ENCODE assay signal across 1 cellular context in the genomic region with DNA sequence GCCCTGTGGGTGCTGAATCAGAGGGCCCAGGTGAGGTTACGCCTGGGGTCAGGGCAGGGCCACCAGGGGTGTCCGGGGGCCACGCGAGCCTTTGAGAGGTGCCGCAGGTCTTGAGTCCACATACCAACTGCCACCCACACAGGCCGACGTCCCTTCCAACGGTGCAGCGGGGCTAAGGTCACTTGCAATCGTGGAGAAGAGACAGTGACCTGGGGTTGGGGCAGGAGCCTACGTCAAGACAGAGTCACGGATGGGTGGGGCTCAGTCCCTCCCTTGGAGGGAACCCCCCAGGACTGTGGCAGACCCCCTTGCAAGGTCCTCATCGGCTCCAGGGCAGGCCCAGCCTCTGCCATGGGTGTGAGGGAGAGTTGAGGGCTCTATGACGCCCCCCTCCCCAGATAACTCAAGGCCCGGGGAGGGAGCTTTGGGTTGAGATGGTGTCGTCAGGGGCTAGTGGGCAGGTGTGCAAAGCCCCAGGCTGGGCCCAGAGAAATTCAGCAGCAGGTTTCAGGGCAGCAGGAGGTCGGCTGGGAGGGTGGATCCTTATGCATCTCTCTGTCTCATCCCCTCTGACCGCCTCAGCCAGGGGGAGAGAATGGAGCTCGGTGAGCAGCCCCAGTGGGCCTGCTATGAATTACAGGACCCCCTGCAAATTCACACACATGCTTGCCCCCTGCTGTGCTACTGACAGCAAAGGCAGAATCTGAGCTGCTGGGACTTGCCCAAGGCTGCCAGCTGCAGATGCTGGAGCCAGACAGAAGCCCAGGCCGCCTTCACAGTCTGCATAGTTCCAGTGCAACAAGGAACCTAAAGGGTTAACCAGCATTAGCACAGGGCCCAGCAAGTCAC.
TF ChIP-seq lines count a peak whose summit lies in the region.

No MANE protein-coding gene starts in this region.

TF ChIP-seq in endothelial cell of umbilical vein, 7 proteins besides CTCF, POLR2A, EP300 and RAD21 (continued from another document):
- TF ChIP-seq MYC (IDR thresholded peaks at IDR 0.05; ENCODE audit: low read depth, low read length) = no peak
- TF ChIP-seq EZH2 (IDR thresholded peaks at IDR 0.05; ENCODE audit: borderline replicate concordance, low read depth, low read length, severe bottlenecking) = no peak
TF ChIP-seq in endothelial cell of umbilical vein: peak in this region for 0.
